15 cellular contexts compared by ENCODE assay signal in the genomic region with DNA sequence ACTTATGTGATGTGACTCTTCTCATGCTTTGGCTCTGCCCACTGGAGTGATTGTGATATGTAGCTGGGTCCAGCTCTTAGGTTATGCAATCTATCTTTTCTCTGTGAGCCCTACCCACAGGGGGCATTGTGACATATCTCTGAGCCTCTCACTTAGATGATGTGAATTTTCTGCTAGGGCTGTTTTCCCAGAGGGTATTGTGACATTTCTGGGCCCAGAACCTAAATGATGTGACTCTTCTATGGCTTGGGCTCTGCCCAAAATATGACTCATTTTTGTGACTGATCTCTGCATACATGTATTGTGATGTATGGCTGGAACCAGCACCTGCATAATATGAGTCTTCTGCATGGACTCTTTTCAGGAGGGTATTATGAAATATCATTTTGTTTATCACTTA. TPM values are rescaled to one million over a fixed set of nuclear protein-coding genes. Genes with fewer than 3 reads are reported as not detected.
DNase-seq lines count a peak whose midpoint lies in the region; ATAC-seq, FAIRE-seq and TF ChIP-seq lines count a peak whose summit lies in the region.
"Had no signal": no experiment of that assay in that cellular context is flagged by ENCODE, and none has a peak within 500 bp of the region (broad histone marks: within the 10 kb centered on the region; RNA-seq: fewer than 3 reads in every experiment).

No MANE protein-coding gene starts in this region.

- H3K4me3 ChIP-seq in bronchial epithelial cell (ENCODE audit: low read depth, low read length) (no peak overlapping the region), HepG2 (replicated peaks in 1 of 3; ENCODE audit: insufficient read depth in 1 of 3, low read depth in 2 of 3, low read length in 3 of 3) (no peak overlapping the region)
- H3K4me3 ChIP-seq: hepatocyte, lung had no signal

- no peak overlapping the region for H3K9ac ChIP-seq in HepG2 (ENCODE audit: insufficient read depth, low read depth, low read length)

- no peak overlapping the region for H3K27ac ChIP-seq in HepG2 (ENCODE audit: extremely low read length, insufficient read depth, low read length)
- H3K27ac ChIP-seq: hepatocyte had no signal

- TF ChIP-seq EP300 in HepG2 (IDR thresholded peaks at IDR 0.05; ENCODE audit: low read depth in 2 of 2, low read length in 2 of 2) = no peak
- TF ChIP-seq EP300 in HepG2 (CRISPR knock-in tag; IDR thresholded peaks at IDR 0.05; ENCODE audit: borderline replicate concordance) = no peak

- TF ChIP-seq CTCF in bronchial epithelial cell (IDR thresholded peaks at IDR 0.05; ENCODE audit: insufficient read depth, low read length, severe bottlenecking) (no peak), HepG2 (CRISPR knock-in tag; IDR thresholded peaks at IDR 0.05) (no peak)

- no peak overlapping the region for H3K4me2 ChIP-seq in HepG2 (ENCODE audit: low read depth, low read length)
- H3K4me2 ChIP-seq: hepatocyte had no signal

- TF ChIP-seq RAD21 in HepG2 (CRISPR knock-in tag; IDR thresholded peaks at IDR 0.05) = no peak

- H3K79me2 ChIP-seq in HepG2 (ENCODE audit: insufficient read depth, low read length) = no peaks in the 10 kb centered on the region
- H3K79me2 ChIP-seq: hepatocyte had no signal

- no peaks in the 10 kb centered on the region for H3K9me3 ChIP-seq in HepG2 (ENCODE audit: low read length)

- no peak for TF ChIP-seq POLR2A in HepG2 (IDR thresholded peaks at IDR 0.05; ENCODE audit: insufficient read depth in 1 of 2, low read depth in 2 of 2, low read length in 2 of 2)

- no peaks in the 10 kb centered on the region for H3K36me3 ChIP-seq in bronchial epithelial cell (ENCODE audit: control insufficient read depth, insufficient read depth, low read length)
- H3K36me3 ChIP-seq in HepG2 (replicated peaks in 1 of 2; ENCODE audit: control insufficient read depth in 1 of 2, insufficient read depth in 2 of 2, low read length in 2 of 2) = peaks cover 0 to 4% of the 10 kb centered on the region in 2 experiments; a peak in 3 of 5 replicates

- H3K27me3 ChIP-seq in bronchial epithelial cell (ENCODE audit: control insufficient read depth, insufficient read depth, low read length) (no peaks in the 10 kb centered on the region), HepG2 (ENCODE audit: control insufficient read depth in 1 of 2, insufficient read depth in 2 of 2, low read length in 2 of 2) (no peaks in the 10 kb centered on the region)
- H3K27me3 ChIP-seq: hepatocyte had no signal

- ATAC-seq in HepG2 (no peak), left colon (no peak), GM18520 (IDR thresholded peaks at IDR 0.05; ENCODE audit: unreplicated experiment) (no peak)

- FAIRE-seq in bronchial epithelial cell (lab: Jason Lieb, UNC) (no peak), HepG2 (lab: Jason Lieb, UNC) (no peak)
- FAIRE-seq: H1 had no signal

- CTCF ChIA-PET in HepG2 (lab: Yijun Ruan, JAX; ENCODE audit: low intra/inter-chr PET ratio, low total read pairs) = no interaction called here

- H4K20me1 ChIP-seq in HepG2 (ENCODE audit: insufficient read depth, low read length) = no peaks in the 10 kb centered on the region

- DNase-seq in EH (ENCODE audit: low read depth) (peak; percentile 61), HT1080 (ENCODE audit: low read depth) (peak; percentile 45), bronchial epithelial cell (ENCODE audit: low read depth) (peak; percentile 83), HepG2 (ENCODE audit: low spot score) (no peak), left colon (no peak)
- DNase-seq in stimulated activated CD4-positive, alpha-beta T cell treated with anti-CD3 and anti-CD28 coated beads, Interleukin-4, amount 100 ng/mL, for 4 hours = no peak
- DNase-seq in effector CD8-positive, alpha-beta T cell (lab: John Stamatoyannopoulos, UW) = no peak
- DNase-seq: activated CD4-positive, alpha-beta T cell treated with anti-CD3 and anti-CD28 coated beads for 4 hours; CD8-positive, alpha-beta memory T cell; MM.1S; substantia nigra had no signal

- no peak overlapping the region for H2AFZ ChIP-seq in HepG2 (ENCODE audit: low read length)
- H2AFZ ChIP-seq: hepatocyte had no signal

- in situ Hi-C loops in HepG2 (cut with HindIII; ENCODE audit: extremely low pct_ligation_motif_present, low pct_unique_long_range_greater_than_20kb) = no loop called here

- POLR2A ChIA-PET in HepG2 (lab: Yijun Ruan, JAX) = no interaction called here

- no peaks in the 10 kb centered on the region for H3K4me1 ChIP-seq in HepG2 (ENCODE audit: insufficient read depth, low read length)

- intact Hi-C loops in HepG2 (cut with micrococcal nuclease; ENCODE audit: unreplicated experiment) = no loop called here
- intact Hi-C loops in left colon (cut with DNase I, micrococcal nuclease) = no loop called here

- no TSS peak for BruUV-seq in HepG2 (replicated peaks; lab: Mats Ljungman, UMichigan)

TF ChIP-seq in HepG2, 621 proteins besides CTCF, POLR2A, EP300 and RAD21:
- peak; percentile 21; the same call in 1 of the 2 replicates for TF ChIP-seq CEBPB (IDR thresholded peaks at IDR 0.05; ENCODE audit: borderline replicate concordance, low read depth, low read length)
- TF ChIP-seq, protein P1, sequence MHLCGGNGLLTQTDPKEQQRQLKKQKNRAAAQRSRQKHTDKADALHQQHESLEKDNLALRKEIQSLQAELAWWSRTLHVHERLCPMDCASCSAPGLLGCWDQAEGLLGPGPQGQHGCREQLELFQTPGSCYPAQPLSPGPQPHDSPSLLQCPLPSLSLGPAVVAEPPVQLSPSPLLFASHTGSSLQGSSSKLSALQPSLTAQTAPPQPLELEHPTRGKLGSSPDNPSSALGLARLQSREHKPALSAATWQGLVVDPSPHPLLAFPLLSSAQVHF (CRISPR knock-in tag; IDR thresholded peaks at IDR 0.05) = no peak
TF ChIP-seq in HepG2: peak in this region for 1.

RNA-seq across cellular contexts. Expression of a gene that starts 12.3 kb away (rescaled TPM):
- 0.23 and 0.37 TPM in 2 replicates for total RNA-seq in HT1080 (2014; rRNA removed; shearing (Covaris generic))
- polyA plus RNA-seq in HT1080 (2015; cell fraction: cytosol; rRNA removed) = 0.28 and 0.85 TPM in 2 replicates
- polyA plus RNA-seq in HT1080 (2015; cell fraction: nucleus; rRNA removed) = 1.0 and 1.1 TPM in 2 replicates
- 7.4 and 9.6 TPM in 2 replicates for total RNA-seq in bronchial epithelial cell
- total RNA-seq in HepG2 (2016; rRNA removed; fragmentation: Illumina TruSeq; extraction: Trizol) = 4.6 and 5.6 TPM in 2 replicates
- 2.2 and 2.3 TPM in 2 replicates for total RNA-seq in HepG2 (2016; cell fraction: cytosol; rRNA removed; fragmentation: Illumina TruSeq; extraction: Trizol; ENCODE audit: low read depth)
- total RNA-seq in HepG2 (2016; cell fraction: insoluble cytoplasmic fraction; rRNA removed; fragmentation: Illumina TruSeq; extraction: Trizol) = 4.0 and 5.4 TPM in 2 replicates
- total RNA-seq in HepG2 (2016; cell fraction: membrane; rRNA removed; fragmentation: Illumina TruSeq; extraction: Trizol) = 1.9 and 2.5 TPM in 2 replicates
- 9.6 and 9.7 TPM in 2 replicates for total RNA-seq in HepG2 (2016; cell fraction: nucleus; rRNA removed; fragmentation: Illumina TruSeq; extraction: Trizol)
- polyA plus RNA-seq in HepG2 (2011; rRNA removed) = 2.6 TPM in 2 replicates
- polyA plus RNA-seq in HepG2 (2011; cell fraction: cytosol; rRNA removed) = 0.68 and 1.6 TPM in 2 replicates
- polyA plus RNA-seq in HepG2 (2011; cell fraction: nucleus; rRNA removed) = 1.6 and 2.1 TPM in 2 replicates
- polyA plus RNA-seq in HepG2 (2012) = 3.7 and 4.1 TPM in 2 replicates
- 0.17 and 0.38 TPM in 2 replicates for polyA plus RNA-seq in HepG2 (2016; cell fraction: cytosol; fragmentation: Illumina TruSeq; extraction: Trizol; ENCODE audit: low read depth)
- 6.1 and 6.6 TPM in 2 replicates for polyA plus RNA-seq in HepG2 (2016; cell fraction: insoluble cytoplasmic fraction; fragmentation: Illumina TruSeq; extraction: Trizol; ENCODE audit: low read depth)
- polyA plus RNA-seq in HepG2 (2016; cell fraction: membrane; fragmentation: Illumina TruSeq; extraction: Trizol; ENCODE audit: low read depth) = 0.87 and 0.90 TPM in 2 replicates
- polyA plus RNA-seq in HepG2 (2016; cell fraction: nucleus; fragmentation: Illumina TruSeq; extraction: Trizol; ENCODE audit: insufficient read depth, low read depth) = 7.1 and 7.5 TPM in 2 replicates
- polyA minus RNA-seq in HepG2 (2011; rRNA and poly(A)+ RNA removed; ENCODE audit: low replicate concordance) = 1.0 and 11.6 TPM in 2 replicates
- 2.7 and 3.7 TPM in 2 replicates for polyA minus RNA-seq in HepG2 (2011; cell fraction: cytosol; rRNA and poly(A)+ RNA removed)
- polyA minus RNA-seq in HepG2 (2011; cell fraction: nucleus; rRNA and poly(A)+ RNA removed) = 13.6 and 18.0 TPM in 2 replicates
- 10 to 100 TPM; 13.3 to 18.3 TPM for total RNA-seq in left colon

Comparison
In these comparisons a context has a peak if more than half of its experiments do, and no peak if none do; other contexts are left out.
1. DNase-seq: peak in EH (single experiment), HT1080 (single experiment) and bronchial epithelial cell (single experiment); none in HepG2 (single experiment), stimulated activated CD4-positive, alpha-beta T cell treated with anti-CD3 and anti-CD28 coated beads, Interleukin-4, amount 100 ng/mL, for 4 hours (0 of 2), effector CD8-positive, alpha-beta T cell (single experiment) and left colon (0 of 2).